In genomic region chr9:131420913-131421312, GRCh38 we compare ENCODE assay signal across 8 cellular contexts. TPM values are rescaled to one million over a fixed set of nuclear protein-coding genes. Genes with fewer than 3 reads are reported as not detected.
DNase-seq lines count a peak whose midpoint lies in the region; ATAC-seq, FAIRE-seq and TF ChIP-seq lines count a peak whose summit lies in the region.

No MANE protein-coding gene starts in this region.

- H3K9me3 ChIP-seq in HUES48 (ENCODE audit: control insufficient read depth, insufficient read depth, low read length): no peaks in the 10 kb centered on the region
- no peaks in the 10 kb centered on the region for H3K9me3 ChIP-seq in lower lobe of right lung
- H3K9me3 ChIP-seq in Karpas-422 (ENCODE audit: low read length): no peaks in the 10 kb centered on the region

- H3K9ac ChIP-seq in HUES48 (ENCODE audit: low read depth, low read length) (no peak overlapping the region), Karpas-422 (ENCODE audit: low read length) (no peak overlapping the region)

- intact Hi-C loops in lower lobe of right lung (cut with DNase I): no loop called here

- no peaks in the 10 kb centered on the region for H3K9me2 ChIP-seq in Karpas-422 (replicated peaks; ENCODE audit: insufficient read depth, low read length)

- no peak overlapping the region for H3K4me2 ChIP-seq in Karpas-422 (ENCODE audit: low read depth, low read length, poor library complexity, severe bottlenecking)

- no peak overlapping the region for H2AFZ ChIP-seq in Karpas-422 (ENCODE audit: low read length)

- peak in 1 of 2 donors; percentile 44 for ATAC-seq in lower lobe of right lung

- H3K27me3 ChIP-seq in HUES48 (ENCODE audit: control insufficient read depth, insufficient read depth, low read length) (no peaks in the 10 kb centered on the region), bronchial epithelial cell (ENCODE audit: control insufficient read depth, insufficient read depth, low read length) (no peaks in the 10 kb centered on the region), lower lobe of right lung (ENCODE audit: low read depth) (no peaks in the 10 kb centered on the region), Karpas-422 (ENCODE audit: low read length) (no peaks in the 10 kb centered on the region)

- H3K4me3 ChIP-seq in AG09309 (ENCODE audit: control insufficient read depth, low read depth, low read length): no peak overlapping the region
- H3K4me3 ChIP-seq in HUES48 (ENCODE audit: low read depth, low read length): 0 out of 2 replicates have a peak overlapping the region, but pooled peaks have one; percentile 9
- H3K4me3 ChIP-seq in bronchial epithelial cell (ENCODE audit: low read depth, low read length): no peak overlapping the region
- no peak overlapping the region for H3K4me3 ChIP-seq in lower lobe of right lung
- no peak overlapping the region for H3K4me3 ChIP-seq in Karpas-422 (ENCODE audit: low read length)

- peaks cover 76% of the 10 kb centered on the region for H4K20me1 ChIP-seq in Karpas-422 (ENCODE audit: insufficient read depth, low read depth, low read length)

- peaks cover 67% of the 10 kb centered on the region for H3K4me1 ChIP-seq in HUES48 (ENCODE audit: control insufficient read depth, insufficient read depth, low read length)
- peaks cover 79% of the 10 kb centered on the region for H3K4me1 ChIP-seq in lower lobe of right lung
- no peaks in the 10 kb centered on the region; the same call in 1 of the 2 replicates for H3K4me1 ChIP-seq in Karpas-422 (ENCODE audit: low read length)

- FAIRE-seq in bronchial epithelial cell (lab: Jason Lieb, UNC): no peak

- H3K79me2 ChIP-seq in Karpas-422 (ENCODE audit: low read length): peaks cover 100% of the 10 kb centered on the region

- H3K27ac ChIP-seq in HUES48 (ENCODE audit: low read depth, low read length) (peak overlapping the region; percentile 69), lower lobe of right lung (peak overlapping the region; percentile 53), Karpas-422 (ENCODE audit: low read length) (no peak overlapping the region)

- peak; percentile 26 for TF ChIP-seq CTCF in AG09309 (IDR thresholded peaks at IDR 0.05; ENCODE audit: control insufficient read depth, insufficient read depth, low read depth, low read length, missing control alignments)
- TF ChIP-seq CTCF in bronchial epithelial cell (IDR thresholded peaks at IDR 0.05; ENCODE audit: insufficient read depth, low read length, severe bottlenecking): no peak
- TF ChIP-seq CTCF in lower lobe of right lung (IDR thresholded peaks at IDR 0.05): peak; percentile 18

- peaks cover 33% of the 10 kb centered on the region for H3K36me3 ChIP-seq in HUES48 (ENCODE audit: control insufficient read depth, insufficient read depth, low read length)
- peaks cover 3% of the 10 kb centered on the region for H3K36me3 ChIP-seq in bronchial epithelial cell (ENCODE audit: control insufficient read depth, insufficient read depth, low read length)
- peaks cover 3% of the 10 kb centered on the region for H3K36me3 ChIP-seq in lower lobe of right lung
- peaks cover 18% of the 10 kb centered on the region for H3K36me3 ChIP-seq in Karpas-422 (ENCODE audit: insufficient read depth, low read length)

- no peak for DNase-seq in AG09309 (ENCODE audit: low read depth)
- DNase-seq in bronchial epithelial cell (ENCODE audit: low read depth): peak; percentile 42
- no peak for DNase-seq in lower lobe of right lung
- DNase-seq in NCI-H1694 treated with DMSO at 0.1 percent for 48 hours (lab: John Stamatoyannopoulos, UW): no peak
- no peak for DNase-seq in hepatic stellate cell (ENCODE audit: low spot score)
- DNase-seq in Karpas-422: no peak
- DNase-seq in NK-92 (lab: John Stamatoyannopoulos, UW; ENCODE audit: unreplicated experiment): no peak

RNA-seq across cellular contexts. Expression of gene PRRC2B, which starts 27.0 kb away (rescaled TPM):
- total RNA-seq in bronchial epithelial cell (20.0 and 33.3 TPM in 2 replicates), lower lobe of right lung (170 TPM)
- 83.8 and 87.6 TPM in 2 replicates for total RNA-seq in Karpas-422 (2014; rRNA removed; shearing (Covaris generic); ENCODE audit: low replicate concordance)
